Comparison of ENCODE assay signal across 31 cellular contexts in genomic region chr18:1751249-1751648, GRCh38.
"Had no signal": no experiment of that assay in that cellular context is flagged by ENCODE, and none has a peak within 500 bp of the region (broad histone marks: within the 10 kb centered on the region; RNA-seq: fewer than 3 reads in every experiment).

No MANE protein-coding gene starts in this region.

- H3K36me3 ChIP-seq: ascending aorta, cardiac muscle cell, gastroesophageal sphincter, upper lobe of left lung had no signal

- H3K4me3 ChIP-seq: ascending aorta, cardiac muscle cell, coronary artery, dorsolateral prefrontal cortex, gastroesophageal sphincter, psoas muscle, smooth muscle cell, upper lobe of left lung had no signal

- H3K27me3 ChIP-seq: ascending aorta, cardiac muscle cell, gastroesophageal sphincter, upper lobe of left lung had no signal

- H3K4me1 ChIP-seq: ascending aorta, gastroesophageal sphincter, parathyroid adenoma, psoas muscle, upper lobe of left lung had no signal

- H3K9me3 ChIP-seq: ascending aorta, gastroesophageal sphincter, psoas muscle, upper lobe of left lung had no signal

- DNase-seq: activated CD4-positive, alpha-beta memory T cell treated with anti-CD3 and anti-CD28 coated beads, Interleukin-2, amount 10 ng/mL, durations not matched to agents 7 days and 5 days; activated CD4-positive, alpha-beta T cell treated with anti-CD3 and anti-CD28 coated beads for 1 hour; activated CD4-positive, alpha-beta T cell treated with anti-CD3 and anti-CD28 coated beads, Interleukin-2, amount 10 ng/mL, durations not matched to agents 7 days and 5 days; activated CD8-positive, alpha-beta memory T cell treated with anti-CD3 and anti-CD28 coated beads, Interleukin-2, amount 50 U/mL, for 48 hours; activated gamma-delta T cell; activated naive CD4-positive, alpha-beta T cell treated with anti-CD3 and anti-CD28 coated beads, Interleukin-2, amount 10 ng/mL, durations not matched to agents 7 days and 5 days; activated naive CD8-positive, alpha-beta T cell treated with anti-CD3 and anti-CD28 coated beads, Interleukin-2, amount 10 ng/mL, durations not matched to agents 7 days and 5 days; activated T-cell treated with anti-CD3 and anti-CD28 coated beads, Interleukin-2, amount 50 U/mL, for 24 hours; cerebellar nuclear complex; dorsolateral prefrontal cortex; effector memory CD4-positive, alpha-beta T cell; head of caudate nucleus; hippocampal formation; left cardiac atrium; left ventricle myocardium superior; naive thymus-derived CD4-positive, alpha-beta T cell; nucleus accumbens; psoas muscle; stimulated activated CD4-positive, alpha-beta T cell treated with anti-CD3 and anti-CD28 coated beads, Interleukin-1b, Interleukin-23, amount 100 ng/mL, for 48 hours; stimulated activated CD4-positive, alpha-beta T cell treated with anti-CD3 and anti-CD28 coated beads, Interleukin-4, amount 100 ng/mL, for 4 hours; stimulated activated CD8-positive, alpha-beta memory T cell treated with anti-CD3 and anti-CD28 coated beads, Interleukin-4, amount 100 ng/mL, for 48 hours; stimulated activated naive CD8-positive, alpha-beta T cell treated with anti-CD3 and anti-CD28 coated beads, Interleukin-15, amount 100 ng/mL, for 72 hours; substantia nigra; upper lobe of left lung had no signal

- H3K27ac ChIP-seq: ascending aorta, cardiac muscle cell, coronary artery, dorsolateral prefrontal cortex, gastroesophageal sphincter, parathyroid adenoma, psoas muscle, upper lobe of left lung had no signal

- FAIRE-seq: keratinocyte had no signal
